8 cellular contexts compared by ENCODE assay signal in genomic region chr11:68213555-68214172, GRCh38. TPM values are rescaled to one million over a fixed set of nuclear protein-coding genes. Genes with fewer than 3 reads are reported as not detected.
DNase-seq lines count a peak whose midpoint lies in the region; FAIRE-seq and TF ChIP-seq lines count a peak whose summit lies in the region.

No MANE protein-coding gene starts in this region.

- H3K27ac ChIP-seq in ascending aorta, result peak overlapping the region; percentile 96 to 100

- H3K4me3 ChIP-seq in HFF-Myc (replicated peaks; ENCODE audit: low read depth, low read length), result peak overlapping the region; percentile 62
- H3K4me3 ChIP-seq in ascending aorta, result peak overlapping the region; percentile 90 to 92

- peaks cover 3 to 29% of the 10 kb centered on the region in 2 donors for H3K4me1 ChIP-seq in ascending aorta

- H3K27me3 ChIP-seq in ascending aorta, result no peaks in the 10 kb centered on the region

- TF ChIP-seq CTCF in HFF-Myc (IDR thresholded peaks at IDR 0.05; ENCODE audit: low read depth, low read length, missing control alignments) (no peak), ascending aorta (IDR thresholded peaks at IDR 0.05) (no peak)

- intact Hi-C loops in ascending aorta (cut with DNase I), result loop anchor here (1.0 to 5.0 kb wide), 6 partner anchors 59 to 247 kb away; partner anchors contain the start of genes CHKA, LRP5 and PPP6R3

- no peaks in the 10 kb centered on the region for H3K9me3 ChIP-seq in ascending aorta

- DNase-seq in GF-D8 (lab: John Stamatoyannopoulos, UW), result peak; percentile 49
- DNase-seq in HFF-Myc (ENCODE audit: extremely low read depth, low read depth), result peak; percentile 42
- peak; percentile 94 to 99 (median 96) for DNase-seq in NCI-H1417 (lab: John Stamatoyannopoulos, UW)
- DNase-seq in T-helper 22 cell (ENCODE audit: low read depth), result peak; percentile 73
- DNase-seq in ascending aorta (ENCODE audit: low spot score in 2 of 2), result peak in 1 of 2 donors; percentile 92
- DNase-seq in hepatic stellate cell (ENCODE audit: low spot score), result peak; percentile 90
- peak; percentile 93 for DNase-seq in putamen (ENCODE audit: low spot score)
- peak; percentile 85 for DNase-seq in urothelium cell line (ENCODE audit: low spot score)

- no peaks in the 10 kb centered on the region for H3K36me3 ChIP-seq in ascending aorta

- peak; percentile 59 for FAIRE-seq in urothelium cell line (lab: Jason Lieb, UNC)

RNA-seq across cellular contexts. Expression of gene KMT5B, which starts 0.6 kb away (rescaled TPM):
- total RNA-seq in ascending aorta, result 82.0 TPM

RNA-seq across cellular contexts. Expression of gene C11orf24, which starts 58.1 kb away (rescaled TPM):
- 123 TPM for total RNA-seq in ascending aorta
